Comparison of ENCODE assay signal across 1 cellular context in genomic region chr5:5339257-5339656, GRCh38.
TF ChIP-seq lines count a peak whose summit lies in the region.

No MANE protein-coding gene starts in this region.

TF ChIP-seq in A549, 52 proteins besides CTCF, POLR2A, EP300 and RAD21 (continued from another document):
- TF ChIP-seq REST (IDR thresholded peaks at IDR 0.05) (no peak), PBX3 (IDR thresholded peaks at IDR 0.05) (no peak), TFCP2L1 (CRISPR knock-in tag; IDR thresholded peaks at IDR 0.05) (no peak), GATA3 (IDR thresholded peaks at IDR 0.05; ENCODE audit: borderline replicate concordance) (no peak), CBX8 (IDR thresholded peaks at IDR 0.05) (no peak)
